ENCODE assay signal across 10 cellular contexts in the genomic region with DNA sequence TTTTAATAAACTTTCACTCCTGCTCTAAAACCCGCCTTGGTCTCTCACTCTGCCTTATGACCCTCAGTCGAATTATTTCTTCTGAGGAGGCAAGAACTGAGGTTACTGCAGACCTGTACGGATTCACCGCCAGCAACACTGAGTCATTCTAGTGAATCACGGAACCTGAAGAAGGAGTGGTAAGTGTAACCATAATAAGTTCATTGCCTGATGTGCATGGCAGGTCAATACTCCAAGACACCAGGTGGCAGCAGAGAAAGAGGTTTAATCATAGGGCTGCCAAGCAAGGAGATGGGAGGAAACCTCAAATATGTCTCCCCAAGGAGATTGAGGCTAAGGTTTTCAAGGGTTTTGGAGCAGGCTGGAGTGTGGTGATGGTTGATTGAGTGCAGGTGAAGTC.
DNase-seq lines count a peak whose midpoint lies in the region; ATAC-seq and TF ChIP-seq lines count a peak whose summit lies in the region.
"Had no signal": no experiment of that assay in that cellular context is flagged by ENCODE, and none has a peak within 500 bp of the region (broad histone marks: within the 10 kb centered on the region; RNA-seq: fewer than 3 reads in every experiment).

No MANE protein-coding gene starts in this region.

- H3K9me3 Mint-ChIP-seq in activated T-cell treated with anti-CD3 and anti-CD28 coated beads, Interleukin-2, amount 50 U/mL, for 4 hours = no peaks in the 10 kb centered on the region
- H3K9me3 Mint-ChIP-seq: activated naive CD4-positive, alpha-beta T cell treated with anti-CD3 and anti-CD28 coated beads, Interleukin-2, amount 10 ng/mL, durations not matched to agents 7 days and 5 days had no signal

- DNase-seq in Daoy (ENCODE audit: low read depth) = peak; percentile 1
- DNase-seq in HCEC 1CT = peak; percentile 23
- DNase-seq in RPMI8226 = peak; percentile 11
- peak; percentile 54 for DNase-seq in fibroblast of mammary gland (ENCODE audit: low read depth)
- no peak for DNase-seq in SKM-1 (lab: John Stamatoyannopoulos, UW; ENCODE audit: unreplicated experiment)
- DNase-seq in activated T-cell treated with anti-CD3 and anti-CD28 coated beads, Interleukin-2, amount 50 U/mL, for 4 hours = no peak
- DNase-seq: activated naive CD4-positive, alpha-beta T cell treated with anti-CD3 and anti-CD28 coated beads, Interleukin-2, amount 10 ng/mL, durations not matched to agents 7 days and 5 days; midbrain; MV-4-11 had no signal

- H3K36me3 Mint-ChIP-seq in activated T-cell treated with anti-CD3 and anti-CD28 coated beads, Interleukin-2, amount 50 U/mL, for 4 hours (ENCODE audit: insufficient read depth) = no peaks in the 10 kb centered on the region
- H3K36me3 Mint-ChIP-seq: activated naive CD4-positive, alpha-beta T cell treated with anti-CD3 and anti-CD28 coated beads, Interleukin-2, amount 10 ng/mL, durations not matched to agents 7 days and 5 days had no signal

- no peak overlapping the region for H3K4me3 Mint-ChIP-seq in activated T-cell treated with anti-CD3 and anti-CD28 coated beads, Interleukin-2, amount 50 U/mL, for 4 hours
- H3K4me3 Mint-ChIP-seq: activated naive CD4-positive, alpha-beta T cell treated with anti-CD3 and anti-CD28 coated beads, Interleukin-2, amount 10 ng/mL, durations not matched to agents 7 days and 5 days had no signal

- peak; percentile 34 for TF ChIP-seq CTCF in fibroblast of mammary gland (conservative IDR thresholded peaks at IDR 0.05; ENCODE audit: control insufficient read depth, insufficient read depth, low read depth, low read length)

- no peaks in the 10 kb centered on the region for H3K4me1 Mint-ChIP-seq in activated T-cell treated with anti-CD3 and anti-CD28 coated beads, Interleukin-2, amount 50 U/mL, for 4 hours (ENCODE audit: low read depth)
- H3K4me1 Mint-ChIP-seq: activated naive CD4-positive, alpha-beta T cell treated with anti-CD3 and anti-CD28 coated beads, Interleukin-2, amount 10 ng/mL, durations not matched to agents 7 days and 5 days had no signal

- no peak for ATAC-seq in activated T-cell treated with anti-CD3 and anti-CD28 coated beads, Interleukin-2, amount 50 U/mL, for 4 hours
- ATAC-seq in GM21786 (IDR thresholded peaks at IDR 0.05; ENCODE audit: unreplicated experiment) = no peak

- H3K27me3 Mint-ChIP-seq in activated T-cell treated with anti-CD3 and anti-CD28 coated beads, Interleukin-2, amount 50 U/mL, for 4 hours (ENCODE audit: low read depth) = peaks cover 5% of the 10 kb centered on the region
- H3K27me3 Mint-ChIP-seq: activated naive CD4-positive, alpha-beta T cell treated with anti-CD3 and anti-CD28 coated beads, Interleukin-2, amount 10 ng/mL, durations not matched to agents 7 days and 5 days had no signal

- no peak overlapping the region for H3K4me3 ChIP-seq in fibroblast of mammary gland (ENCODE audit: control insufficient read depth, low read depth, low read length)

Comparison
In these comparisons a context has a peak if more than half of its experiments do, and no peak if none do; other contexts are left out.
1. DNase-seq: peak in Daoy (single experiment), HCEC 1CT (single experiment), RPMI8226 (single experiment) and fibroblast of mammary gland (single experiment); none in SKM-1 (single experiment) and activated T-cell treated with anti-CD3 and anti-CD28 coated beads, Interleukin-2, amount 50 U/mL, for 4 hours (single experiment).